Comparison of ENCODE assay signal across 26 cellular contexts in the genomic region with DNA sequence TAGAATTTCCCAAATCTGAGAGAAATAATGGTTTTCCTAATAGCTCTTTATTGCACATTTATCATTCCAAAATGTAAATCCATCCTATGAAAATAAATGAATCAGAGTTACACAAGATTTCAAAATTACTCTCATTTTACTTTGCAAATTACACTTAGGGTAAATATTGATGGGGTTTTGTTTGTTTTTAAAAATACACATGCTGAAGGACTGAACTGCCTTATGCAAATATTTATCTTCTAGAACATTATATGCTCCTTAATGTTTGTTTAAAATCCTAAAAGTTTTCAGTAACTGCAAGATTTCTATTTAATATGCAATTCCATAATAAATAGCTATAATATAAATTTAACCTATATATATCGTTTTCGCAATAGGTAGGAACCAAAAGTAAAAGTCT.
"Had no signal": no experiment of that assay in that cellular context is flagged by ENCODE, and none has a peak within 500 bp of the region (broad histone marks: within the 10 kb centered on the region; RNA-seq: fewer than 3 reads in every experiment).

No MANE protein-coding gene starts in this region.

- H3K27ac ChIP-seq: coronary artery, esophagus squamous epithelium, gastrocnemius medialis, parathyroid adenoma, right lobe of liver, suprapubic skin had no signal

- H3K9me3 ChIP-seq: esophagus squamous epithelium, gastrocnemius medialis, mucosa of descending colon, right lobe of liver, suprapubic skin had no signal

- H2AFZ ChIP-seq: parathyroid adenoma had no signal

- H3K9ac ChIP-seq: parathyroid adenoma had no signal

- H3K36me3 ChIP-seq: gastrocnemius medialis, right lobe of liver, suprapubic skin had no signal

- ATAC-seq: effector memory CD8-positive, alpha-beta T cell; gastrocnemius medialis; left lobe of liver; mucosa of descending colon; natural killer cell treated with Interleukin-12 subunit alpha and Interleukin-12 subunit beta and Interleukin-15 and Interleukin-18, amount 100 ng/mL, for 72 hours; stimulated activated naive CD8-positive, alpha-beta T cell treated with anti-CD3 and anti-CD28 coated beads, Interleukin-15, amount 100 ng/mL, for 72 hours had no signal

- H3K4me3 ChIP-seq: coronary artery, esophagus squamous epithelium, gastrocnemius medialis, lung, mucosa of descending colon, right lobe of liver, suprapubic skin had no signal

- FAIRE-seq: endometrium, kidney had no signal

- H3K79me2 ChIP-seq: parathyroid adenoma had no signal

- H3K27me3 ChIP-seq: esophagus squamous epithelium, gastrocnemius medialis, right lobe of liver, suprapubic skin had no signal

- DNase-seq: dermis blood vessel endothelial cell; effector memory CD8-positive, alpha-beta T cell; erythroblast; esophagus squamous epithelium; foreskin fibroblast; gastrocnemius medialis; head of caudate nucleus; kidney; mesenchymal stem cell; mucosa of descending colon; naive B cell; right lobe of liver; small intestine; stimulated activated CD4-positive, alpha-beta T cell treated with anti-CD3 and anti-CD28 coated beads, Interleukin-15, amount 100 ng/mL, for 24 hours; stimulated activated CD4-positive, alpha-beta T cell treated with anti-CD3 and anti-CD28 coated beads, Interleukin-2, amount 100 ng/mL, for 48 hours; stimulated activated CD8-positive, alpha-beta memory T cell treated with anti-CD3 and anti-CD28 coated beads, Interleukin-4, amount 100 ng/mL, for 48 hours; stimulated activated naive CD4-positive, alpha-beta T cell; stimulated activated naive CD8-positive, alpha-beta T cell treated with anti-CD3 and anti-CD28 coated beads, Interleukin-15, amount 100 ng/mL, for 72 hours; trophoblast cell had no signal
